In the genomic region with DNA sequence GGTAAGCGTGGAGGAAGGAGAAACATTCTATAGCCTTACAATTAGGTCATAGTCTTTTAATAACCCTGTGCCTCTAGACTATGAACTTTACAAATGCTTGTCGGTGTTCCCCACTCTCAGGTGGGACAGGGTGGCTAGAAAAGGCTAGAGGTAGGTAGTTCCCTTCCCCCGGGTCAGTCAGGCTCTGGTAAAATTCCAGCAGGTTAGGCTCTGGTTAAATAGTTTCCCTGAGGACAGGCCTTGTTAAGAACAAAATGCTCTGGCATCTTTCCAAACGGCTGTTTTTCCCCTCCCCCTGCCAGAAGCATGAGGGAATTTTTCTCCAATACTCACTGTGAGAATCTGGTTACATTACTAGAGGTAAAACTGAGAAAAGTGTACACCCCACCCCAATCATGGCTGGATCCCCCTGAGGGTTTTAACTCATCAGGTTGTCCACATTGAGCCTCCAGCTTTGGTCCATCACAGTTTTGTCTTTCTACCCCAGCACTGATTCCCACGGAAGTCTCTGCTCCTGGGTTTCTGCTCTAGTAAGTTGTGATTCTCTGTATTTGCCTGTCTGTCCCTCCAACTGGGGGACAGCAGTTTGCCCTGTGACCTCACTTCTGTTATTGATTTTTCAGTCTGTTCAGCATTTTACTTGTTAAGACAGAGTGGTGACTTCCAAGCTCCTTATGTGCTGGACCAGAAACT, we compare ENCODE assay signal across 13 cellular contexts.
A peak's percentile ranks its signal among the peaks of the same experiment; 100 is the strongest.
DNase-seq lines count a peak whose midpoint lies in the region; ATAC-seq, FAIRE-seq and TF ChIP-seq lines count a peak whose summit lies in the region.
"Had no signal": no experiment of that assay in that cellular context is flagged by ENCODE, and none has a peak within 500 bp of the region (broad histone marks: within the 10 kb centered on the region; RNA-seq: fewer than 3 reads in every experiment).

No MANE protein-coding gene starts in this region.

- H3K36me3 ChIP-seq in kidney (ENCODE audit: control insufficient read depth in 1 of 2, insufficient read depth in 2 of 2, low read length in 2 of 2) = no peaks in the 10 kb centered on the region
- no peaks in the 10 kb centered on the region for H3K36me3 ChIP-seq in thyroid gland
- no peaks in the 10 kb centered on the region for H3K36me3 ChIP-seq in upper lobe of left lung

- TF ChIP-seq POLR2A in thyroid gland (IDR thresholded peaks at IDR 0.05) (no peak), upper lobe of left lung (IDR thresholded peaks at IDR 0.05) (no peak)

- peak; percentile 13 for DNase-seq in NCI-H2227 (lab: John Stamatoyannopoulos, UW; ENCODE audit: unreplicated experiment)
- DNase-seq in NCI-H2227 treated with DMSO at 0.1 percent for 48 hours (lab: John Stamatoyannopoulos, UW) = no peak
- DNase-seq in cardiac fibroblast (ENCODE audit: low read depth in 2 of 2) = peak; percentile 60 to 66
- DNase-seq in kidney = no peak
- DNase-seq in thyroid gland = peak; percentile 16 to 37
- no peak for DNase-seq in upper lobe of left lung
- DNase-seq: activated CD4-positive, alpha-beta T cell treated with anti-CD3 and anti-CD28 coated beads, Interleukin-2, amount 10 ng/mL, durations not matched to agents 24 days and 14 days; GDM1; GM23248; NCI-H1048 had no signal

- no peak for ATAC-seq in GM19351 (IDR thresholded peaks at IDR 0.05; ENCODE audit: unreplicated experiment)
- ATAC-seq in upper lobe of left lung (ENCODE audit: low FRiP score in 2 of 2) = no peak
- no peak for ATAC-seq in GM19324 (IDR thresholded peaks at IDR 0.05; ENCODE audit: low FRiP score, unreplicated experiment)

- TF ChIP-seq CTCF in cardiac fibroblast (IDR thresholded peaks at IDR 0.05; ENCODE audit: low read depth, low read length) (no peak), kidney (IDR thresholded peaks at IDR 0.05; ENCODE audit: borderline replicate concordance, extremely low read depth, insufficient read depth) (no peak), thyroid gland (IDR thresholded peaks at IDR 0.05) (no peak), upper lobe of left lung (IDR thresholded peaks at IDR 0.05) (no peak)

- H3K9ac ChIP-seq in kidney (ENCODE audit: low read length in 2 of 2) = peak overlapping the region in 1 of 2 donors; percentile 48
- H3K9ac ChIP-seq: GM23248 had no signal

- no peak overlapping the region for H3K4me3 ChIP-seq in cardiac fibroblast (replicated peaks in 1 of 2; ENCODE audit: low read depth in 2 of 2, low read length in 2 of 2)
- H3K4me3 ChIP-seq in kidney (ENCODE audit: low read length in 2 of 2) = no peak overlapping the region
- no peak overlapping the region for H3K4me3 ChIP-seq in thyroid gland (replicated peaks in 1 of 3)
- H3K4me3 ChIP-seq in upper lobe of left lung = no peak overlapping the region
- H3K4me3 ChIP-seq: GM23248 had no signal

- H3K9me3 ChIP-seq in kidney (ENCODE audit: control insufficient read depth in 1 of 2, low read length in 2 of 2) (no peaks in the 10 kb centered on the region), thyroid gland (no peaks in the 10 kb centered on the region), upper lobe of left lung (no peaks in the 10 kb centered on the region)

- H3K27me3 ChIP-seq in thyroid gland (no peaks in the 10 kb centered on the region), upper lobe of left lung (no peaks in the 10 kb centered on the region)

- intact Hi-C loops in kidney (cut with DNase I) (no loop called here), thyroid gland (cut with DNase I) (no loop called here)

- peak overlapping the region; percentile 71 to 79 for H3K27ac ChIP-seq in kidney (ENCODE audit: low read depth in 2 of 2, low read length in 2 of 2)
- H3K27ac ChIP-seq in thyroid gland = no peak overlapping the region
- no peak overlapping the region for H3K27ac ChIP-seq in upper lobe of left lung
- H3K27ac ChIP-seq: GM23248 had no signal

- TF ChIP-seq EP300 in upper lobe of left lung (IDR thresholded peaks at IDR 0.05) = no peak

- WGBS in thyroid gland, 2 donors = 38 to 55% methylated on average over 5 of the region's 5 CpGs
- 52 to 63% methylated on average over 5 of the region's 5 CpGs for WGBS in upper lobe of left lung, 2 donors

- H3K4me1 ChIP-seq in kidney (ENCODE audit: control insufficient read depth in 1 of 2, insufficient read depth in 1 of 2, low read depth in 1 of 2, low read length in 2 of 2) (peaks cover 6 to 24% of the 10 kb centered on the region in 2 donors), thyroid gland (peaks cover 0 to 12% of the 10 kb centered on the region in 2 donors), upper lobe of left lung (peaks cover 0 to 5% (median 0%) of the 10 kb centered on the region in 4 donors)

- FAIRE-seq in kidney (lab: Jason Lieb, UNC) = peak; percentile 55
- FAIRE-seq: endometrium had no signal

Comparison
In these comparisons a context has a peak if more than half of its experiments do, and no peak if none do; other contexts are left out.
1. DNase-seq: peak in NCI-H2227 (single experiment), cardiac fibroblast (2 of 2) and thyroid gland (2 of 2); none in NCI-H2227 treated with DMSO at 0.1 percent for 48 hours (single experiment), kidney (single experiment) and upper lobe of left lung (0 of 2).
2. H3K27ac ChIP-seq: peak in kidney (2 of 2); none in thyroid gland (0 of 3) and upper lobe of left lung (0 of 4).